Comparison of ENCODE assay signal across 21 cellular contexts in the genomic region with DNA sequence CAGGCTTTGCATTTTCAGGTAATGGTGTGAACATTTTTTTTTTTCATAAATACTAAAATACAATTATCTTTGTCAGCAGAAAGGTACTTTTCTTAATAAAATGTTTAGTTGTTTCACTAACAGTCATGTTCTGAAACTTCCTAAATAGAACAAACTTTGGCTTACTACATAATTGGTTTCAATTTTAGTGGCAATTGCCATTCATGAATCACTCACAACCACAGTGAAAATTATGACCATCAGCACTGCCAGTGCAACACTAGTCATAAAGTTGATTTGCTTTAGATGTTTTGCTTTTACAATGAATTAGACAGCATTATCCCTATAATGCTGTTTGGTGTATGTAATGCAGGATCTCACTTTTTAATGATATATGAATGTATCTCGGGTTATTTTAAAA.
DNase-seq lines count a peak whose midpoint lies in the region; ATAC-seq, FAIRE-seq and TF ChIP-seq lines count a peak whose summit lies in the region.
"Had no signal": no experiment of that assay in that cellular context is flagged by ENCODE, and none has a peak within 500 bp of the region (broad histone marks: within the 10 kb centered on the region; RNA-seq: fewer than 3 reads in every experiment).

No MANE protein-coding gene starts in this region.

- H3K4me2 ChIP-seq in neuronal stem cell (ENCODE audit: insufficient read depth, low read length, poor library complexity, severe bottlenecking), result no peak overlapping the region

- H2AK5ac ChIP-seq in neuronal stem cell (ENCODE audit: low read depth, low read length), result no peak overlapping the region

- ATAC-seq in GM18519 (IDR thresholded peaks at IDR 0.05; ENCODE audit: low FRiP score, unreplicated experiment) (peak; percentile 71), GM19468 (IDR thresholded peaks at IDR 0.05; ENCODE audit: extremely low read depth, unreplicated experiment) (peak; percentile 36), HG03565 (IDR thresholded peaks at IDR 0.05; ENCODE audit: unreplicated experiment) (peak; percentile 54)

- no peak overlapping the region for H3K14ac ChIP-seq in neuronal stem cell (ENCODE audit: low read length)

- no peak overlapping the region for H2BK12ac ChIP-seq in neuronal stem cell (ENCODE audit: low read length)

- H3K9ac ChIP-seq in neuronal stem cell (ENCODE audit: low read depth, low read length, poor library complexity), result no peak overlapping the region

- no peak overlapping the region for H4K8ac ChIP-seq in neuronal stem cell (ENCODE audit: low read depth, low read length)

- DNase-seq in bronchial epithelial cell (ENCODE audit: low read depth) (peak; percentile 8), neuronal stem cell (ENCODE audit: low spot score) (no peak), esophagus squamous epithelium (lab: John Stamatoyannopoulos, UW) (no peak), Kasumi-1 (lab: John Stamatoyannopoulos, UW) (no peak), posterior cingulate gyrus (no peak)
- DNase-seq: CD4-positive, alpha-beta T cell; GF-D8; H9; IMR-90; Karpas-422; NCI-H1105; NCI-H2081 treated with DMSO at 0.1 percent for 48 hours; OCI-M1; SHP77 had no signal

- H2BK5ac ChIP-seq in neuronal stem cell (ENCODE audit: low read length), result no peak overlapping the region

- H3K27me3 ChIP-seq in bronchial epithelial cell (ENCODE audit: control insufficient read depth, insufficient read depth, low read length) (no peaks in the 10 kb centered on the region), neuronal stem cell (ENCODE audit: control insufficient read depth in 3 of 3, insufficient read depth in 3 of 3, low read depth in 1 of 3, low read length in 3 of 3) (no peaks in the 10 kb centered on the region), esophagus squamous epithelium (no peaks in the 10 kb centered on the region)

- no peak overlapping the region for H2AFZ ChIP-seq in neuronal stem cell (ENCODE audit: low read length)

- H2BK15ac ChIP-seq in neuronal stem cell (ENCODE audit: low read length), result no peak overlapping the region

- H3K79me1 ChIP-seq in neuronal stem cell (ENCODE audit: low read depth, low read length), result no peaks in the 10 kb centered on the region

- intact Hi-C loops in esophagus squamous epithelium (cut with DNase I) (no loop called here), posterior cingulate gyrus (cut with DNase I) (no loop called here)

- TF ChIP-seq CTCF in bronchial epithelial cell (IDR thresholded peaks at IDR 0.05; ENCODE audit: insufficient read depth, low read length, severe bottlenecking) (no peak), esophagus squamous epithelium (IDR thresholded peaks at IDR 0.05) (no peak)

- FAIRE-seq in bronchial epithelial cell (lab: Jason Lieb, UNC), result no peak
- FAIRE-seq: A204.1, HTR-8/SVneo had no signal

- H3K4me3 ChIP-seq in bronchial epithelial cell (ENCODE audit: low read depth, low read length) (no peak overlapping the region), neuronal stem cell (ENCODE audit: low read length in 2 of 2) (no peak overlapping the region), esophagus squamous epithelium (no peak overlapping the region)
- H3K4me3 ChIP-seq: SK-N-MC had no signal

- TF ChIP-seq POLR2A in esophagus squamous epithelium (IDR thresholded peaks at IDR 0.05), result no peak

- no peak overlapping the region for H3K23ac ChIP-seq in neuronal stem cell (ENCODE audit: low read depth, low read length, poor library complexity)

- H3K27ac ChIP-seq in neuronal stem cell (replicated peaks; ENCODE audit: low read length), result no peak overlapping the region
- no peak overlapping the region for H3K27ac ChIP-seq in esophagus squamous epithelium
- H3K27ac ChIP-seq: HL-60, SK-N-MC had no signal

- H3K36me3 ChIP-seq in bronchial epithelial cell (ENCODE audit: control insufficient read depth, insufficient read depth, low read length) (no peaks in the 10 kb centered on the region), neuronal stem cell (replicated peaks in 1 of 2; ENCODE audit: control insufficient read depth in 2 of 2, insufficient read depth in 2 of 2, low read length in 2 of 2) (no peaks in the 10 kb centered on the region), esophagus squamous epithelium (no peaks in the 10 kb centered on the region)

- H2BK120ac ChIP-seq in neuronal stem cell (ENCODE audit: low read depth, low read length), result no peak overlapping the region

- H3K4me1 ChIP-seq in neuronal stem cell (ENCODE audit: control insufficient read depth in 2 of 2, insufficient read depth in 1 of 2, low read depth in 1 of 2, low read length in 2 of 2), result no peaks in the 10 kb centered on the region
- H3K4me1 ChIP-seq in esophagus squamous epithelium, result no peaks in the 10 kb centered on the region

- H3K4ac ChIP-seq in neuronal stem cell (ENCODE audit: low read length), result no peak overlapping the region

- WGBS in neuronal stem cell (ENCODE audit: extremely low coverage in 2 of 2, insufficient read length in 2 of 2, insufficient replicate concordance in 1 of 2), 2 donors, result no CpG with 5 or more reads among the region's 1 CpG
- WGBS in esophagus squamous epithelium, 2 donors, result 44 to 76% methylated on average over 1 of the region's 1 CpG

- no peak overlapping the region for H3K18ac ChIP-seq in neuronal stem cell (ENCODE audit: low read length)

- no peak overlapping the region for H4K91ac ChIP-seq in neuronal stem cell (ENCODE audit: low read depth, low read length, poor library complexity)

- H3K9me3 ChIP-seq in neuronal stem cell (replicated peaks in 1 of 2; ENCODE audit: control insufficient read depth in 2 of 2, insufficient read depth in 1 of 2, low read depth in 1 of 2, low read length in 2 of 2) (no peaks in the 10 kb centered on the region), esophagus squamous epithelium (peaks cover 0 to 3% (median 0%) of the 10 kb centered on the region in 3 donors)
